In the genomic region with DNA sequence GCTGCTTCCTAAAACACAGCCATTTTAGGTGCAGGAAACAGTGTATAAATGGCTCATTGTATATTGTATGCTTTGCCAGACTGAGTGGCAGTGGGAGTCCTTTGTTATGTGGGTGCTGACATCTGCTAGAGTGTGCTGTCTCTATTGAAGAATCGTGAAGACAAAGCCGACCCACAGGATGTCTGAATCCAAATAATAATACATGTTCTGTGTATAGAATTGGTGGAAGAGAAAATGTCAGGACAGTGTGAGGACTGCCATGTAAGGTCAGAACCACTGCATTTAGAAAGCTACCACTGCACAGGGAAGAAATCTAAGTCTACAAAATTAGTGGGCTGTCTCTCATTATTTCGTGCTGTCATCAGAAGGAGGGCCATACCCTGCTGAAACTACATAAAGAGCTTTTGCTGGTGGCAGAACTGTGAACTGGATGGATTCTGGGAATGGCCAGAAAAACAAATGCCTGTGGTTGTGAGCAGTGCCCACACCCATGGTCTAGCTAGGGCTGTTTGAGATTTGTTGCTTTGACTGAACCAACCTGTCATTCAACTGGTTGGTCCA, we compare ENCODE assay signal across 11 cellular contexts. TPM values are rescaled to one million over a fixed set of nuclear protein-coding genes. Genes with fewer than 3 reads are reported as not detected.
DNase-seq lines count a peak whose midpoint lies in the region; ATAC-seq and TF ChIP-seq lines count a peak whose summit lies in the region.
"Had no signal": no experiment of that assay in that cellular context is flagged by ENCODE, and none has a peak within 500 bp of the region (broad histone marks: within the 10 kb centered on the region; RNA-seq: fewer than 3 reads in every experiment).

No MANE protein-coding gene starts in this region.

- peak overlapping the region; percentile 5; the same call in 1 of the 2 replicates for H3K4me3 ChIP-seq in AG09309 (ENCODE audit: control insufficient read depth, low read depth, low read length)
- peak overlapping the region in 1 of 2 donors; percentile 11 for H3K4me3 ChIP-seq in muscle layer of duodenum (ENCODE audit: low read depth in 1 of 2, low read length in 2 of 2)

- H3K27ac ChIP-seq in muscle layer of duodenum (ENCODE audit: low read length) (peak overlapping the region; percentile 36), foreskin keratinocyte (no peak overlapping the region)

- H3K4me3 Mint-ChIP-seq in IgD-negative memory B cell, result peak overlapping the region; percentile 15 to 80 (median 45)
- peak overlapping the region; percentile 85 for H3K4me3 Mint-ChIP-seq in activated naive CD8-positive, alpha-beta T cell

- no peaks in the 10 kb centered on the region for H3K36me3 ChIP-seq in muscle layer of duodenum (ENCODE audit: control insufficient read depth in 1 of 2, insufficient read depth in 2 of 2, low read length in 2 of 2)

- H3K9me3 Mint-ChIP-seq in IgD-negative memory B cell, result peaks cover 0 to 5% (median 0%) of the 10 kb centered on the region in 3 donors
- H3K9me3 Mint-ChIP-seq in activated naive CD8-positive, alpha-beta T cell (ENCODE audit: low read depth), result no peaks in the 10 kb centered on the region

- H3K4me1 Mint-ChIP-seq in IgD-negative memory B cell, result no peaks in the 10 kb centered on the region
- peaks cover 89% of the 10 kb centered on the region for H3K4me1 Mint-ChIP-seq in activated naive CD8-positive, alpha-beta T cell (ENCODE audit: low read depth)

- H3K4me1 ChIP-seq in muscle layer of duodenum (ENCODE audit: control insufficient read depth in 1 of 2, insufficient read depth in 2 of 2, low read length in 2 of 2), result no peaks in the 10 kb centered on the region
- H3K4me1 ChIP-seq in foreskin keratinocyte, result peaks cover 45% of the 10 kb centered on the region

- TF ChIP-seq CTCF in AG09309 (IDR thresholded peaks at IDR 0.05; ENCODE audit: control insufficient read depth, insufficient read depth, low read depth, low read length, missing control alignments) (no peak), foreskin keratinocyte (conservative IDR thresholded peaks at IDR 0.05) (no peak)

- DNase-seq in AG09309 (ENCODE audit: low read depth) (no peak), NCI-H1436 treated with DMSO at 0.1 percent for 48 hours (lab: John Stamatoyannopoulos, UW) (no peak), foreskin keratinocyte (no peak), left cardiac atrium (no peak), Right ventricle myocardium inferior (ENCODE audit: missing footprints) (no peak)
- DNase-seq: DMS53, NCI-H1105 treated with DMSO at 0.1 percent for 48 hours had no signal

- H3K27me3 ChIP-seq in muscle layer of duodenum (ENCODE audit: low read depth, low read length), result no peaks in the 10 kb centered on the region
- no peaks in the 10 kb centered on the region for H3K27me3 ChIP-seq in foreskin keratinocyte

- H3K9me3 ChIP-seq in muscle layer of duodenum (ENCODE audit: control insufficient read depth in 1 of 2, low read length in 2 of 2), result no peaks in the 10 kb centered on the region

- H3K27ac Mint-ChIP-seq in IgD-negative memory B cell, result peak overlapping the region in 1 of 3 donors; percentile 36
- peak overlapping the region; percentile 94 for H3K27ac Mint-ChIP-seq in activated naive CD8-positive, alpha-beta T cell

- intact Hi-C loops in left cardiac atrium (cut with DNase I) (no loop called here), Right ventricle myocardium inferior (cut with DNase I) (loop anchor here (10.0 kb wide), 1 partner anchor 64 kb away; no protein-coding TSS in a partner anchor)

- ATAC-seq in foreskin keratinocyte (no peak), left cardiac atrium (no peak), Right ventricle myocardium inferior (no peak)

- peaks cover 3% of the 10 kb centered on the region for H3K27me3 Mint-ChIP-seq in IgD-negative memory B cell
- no peaks in the 10 kb centered on the region for H3K27me3 Mint-ChIP-seq in activated naive CD8-positive, alpha-beta T cell

- no peaks in the 10 kb centered on the region for H3K36me3 Mint-ChIP-seq in IgD-negative memory B cell
- peaks cover 44% of the 10 kb centered on the region for H3K36me3 Mint-ChIP-seq in activated naive CD8-positive, alpha-beta T cell

RNA-seq across cellular contexts. Expression of a gene that starts 2.5 kb away (rescaled TPM):
- 15.1 TPM for polyA plus RNA-seq in IgD-negative memory B cell
- 4.5 and 6.7 TPM in 2 replicates for total RNA-seq in foreskin keratinocyte
- polyA plus RNA-seq in foreskin keratinocyte, result 1.2 and 2.1 TPM in 2 replicates
- total RNA-seq in left cardiac atrium, result 10 to 100 TPM in 1 of 2 donors, 1 to 10 TPM in 1; 4.2 to 10.3 TPM
- 0.65 TPM for total RNA-seq in Right ventricle myocardium inferior
- total RNA-seq: H1 had no signal
- polyA plus RNA-seq: H1 had no signal
